ENCODE assay signal across 30 cellular contexts in the genomic region with DNA sequence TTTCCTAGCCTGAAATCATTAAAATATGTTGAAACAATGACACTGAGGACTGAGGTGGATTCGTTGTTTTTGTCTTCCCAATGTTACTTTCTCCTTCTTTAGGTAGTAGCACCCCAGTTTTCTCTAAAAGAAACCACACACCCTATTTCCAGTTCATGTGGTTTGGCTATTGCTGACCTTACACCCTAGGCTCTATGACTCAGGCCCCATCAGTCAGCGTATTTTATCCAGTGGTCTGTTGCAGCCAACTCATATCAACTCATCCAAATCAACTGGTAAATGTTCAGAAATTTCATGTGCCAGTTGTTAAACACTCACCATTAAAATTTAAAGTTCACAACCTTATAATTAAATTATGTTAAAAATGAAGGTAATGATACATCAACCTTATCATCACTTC. TPM values are rescaled to one million over a fixed set of nuclear protein-coding genes. Genes with fewer than 3 reads are reported as not detected.
DNase-seq lines count a peak whose midpoint lies in the region; ATAC-seq and TF ChIP-seq lines count a peak whose summit lies in the region.
"Had no signal": no experiment of that assay in that cellular context is flagged by ENCODE, and none has a peak within 500 bp of the region (broad histone marks: within the 10 kb centered on the region; RNA-seq: fewer than 3 reads in every experiment).

No MANE protein-coding gene starts in this region.

- no peaks in the 10 kb centered on the region for H3K4me1 ChIP-seq in breast epithelium
- H3K4me1 ChIP-seq: body of pancreas, colonic mucosa had no signal

- H3K36me3 Mint-ChIP-seq in MCF 10A (ENCODE audit: insufficient read depth, unreplicated experiment) (no peaks in the 10 kb centered on the region), HFFc6 (ENCODE audit: low read depth) (no peaks in the 10 kb centered on the region)
- peaks cover 4% of the 10 kb centered on the region for H3K36me3 Mint-ChIP-seq in effector memory CD8-positive, alpha-beta T cell (ENCODE audit: insufficient read depth)
- H3K36me3 Mint-ChIP-seq: activated naive CD8-positive, alpha-beta T cell treated with anti-CD3 and anti-CD28 coated beads for 36 hours had no signal

- no peak for ATAC-seq in effector memory CD8-positive, alpha-beta T cell (replicated peaks)
- no peak for ATAC-seq in GM21423 (IDR thresholded peaks at IDR 0.05; ENCODE audit: unreplicated experiment)
- ATAC-seq: activated CD4-positive, alpha-beta T cell treated with anti-CD3 and anti-CD28 coated beads for 36 hours; body of pancreas had no signal

- no peak overlapping the region for H3K4me3 Mint-ChIP-seq in MCF 10A (ENCODE audit: unreplicated experiment)
- no peak overlapping the region for H3K4me3 Mint-ChIP-seq in effector memory CD8-positive, alpha-beta T cell
- no peak overlapping the region for H3K4me3 Mint-ChIP-seq in HFFc6
- H3K4me3 Mint-ChIP-seq: activated CD4-positive, alpha-beta T cell treated with anti-CD3 and anti-CD28 coated beads for 36 hours; activated naive CD8-positive, alpha-beta T cell treated with anti-CD3 and anti-CD28 coated beads for 36 hours; activated T-helper 1 cell treated with anti-CD3 and anti-CD28 coated beads, Interleukin-12 subunit alpha, Interleukin-12 subunit beta, Interleukin-2, Interleukin-4 antibody, amounts not matched to agents 30 ng/mL and 10 ng/mL and 1 ng/mL, durations not matched to agents 14 hours and 24 hours and 36 hours had no signal

- H3K9me3 Mint-ChIP-seq in MCF 10A (ENCODE audit: unreplicated experiment) (no peaks in the 10 kb centered on the region), HFFc6 (no peaks in the 10 kb centered on the region)
- no peaks in the 10 kb centered on the region for H3K9me3 Mint-ChIP-seq in effector memory CD8-positive, alpha-beta T cell
- H3K9me3 Mint-ChIP-seq: activated naive CD8-positive, alpha-beta T cell treated with anti-CD3 and anti-CD28 coated beads for 36 hours; activated T-helper 1 cell treated with anti-CD3 and anti-CD28 coated beads, Interleukin-12 subunit alpha, Interleukin-12 subunit beta, Interleukin-2, Interleukin-4 antibody, amounts not matched to agents 30 ng/mL and 10 ng/mL and 1 ng/mL, durations not matched to agents 14 hours and 24 hours and 36 hours had no signal

- CTCF ChIA-PET in MCF 10A (lab: Yijun Ruan, JAX) = interaction anchor here (0.9 kb wide), 1 partner anchor 37 kb away, joined by 3 read pairs; no protein-coding TSS in a partner anchor

- peaks cover 3% of the 10 kb centered on the region for H3K4me1 Mint-ChIP-seq in MCF 10A (ENCODE audit: insufficient read depth, unreplicated experiment)
- peaks cover 1 to 2% of the 10 kb centered on the region in 2 donors for H3K4me1 Mint-ChIP-seq in effector memory CD8-positive, alpha-beta T cell (ENCODE audit: low read depth in 2 of 2)
- H3K4me1 Mint-ChIP-seq in HFFc6 (ENCODE audit: low read depth) = peaks cover 16% of the 10 kb centered on the region
- H3K4me1 Mint-ChIP-seq: activated CD4-positive, alpha-beta T cell treated with anti-CD3 and anti-CD28 coated beads for 36 hours had no signal

- intact Hi-C loops in MCF 10A (cut with micrococcal nuclease) = no loop called here
- intact Hi-C loops in breast epithelium (cut with DNase I; ENCODE audit: low total_unique reads) = no loop called here

- H3K27me3 Mint-ChIP-seq in MCF 10A (ENCODE audit: insufficient read depth, unreplicated experiment) = no peaks in the 10 kb centered on the region
- H3K27me3 Mint-ChIP-seq in effector memory CD8-positive, alpha-beta T cell = peaks cover 18 to 32% of the 10 kb centered on the region in 2 donors
- H3K27me3 Mint-ChIP-seq in HFFc6 (ENCODE audit: insufficient read depth) = peaks cover 7% of the 10 kb centered on the region

- POLR2A ChIA-PET in MCF 10A (lab: Yijun Ruan, JAX) = interaction anchor here (1.1 kb wide), 1 partner anchor 14 kb away, joined by 4 read pairs; no protein-coding TSS in a partner anchor

- DNase-seq in MCF 10A (ENCODE audit: unreplicated experiment) = peak; percentile 23
- no peak for DNase-seq in breast epithelium (ENCODE audit: low spot score in 2 of 2)
- DNase-seq in amniotic epithelial cell (ENCODE audit: low read depth) = peak; percentile 41
- peak; percentile 16 for DNase-seq in fibroblast of villous mesenchyme (ENCODE audit: low read depth)
- no peak for DNase-seq in effector memory CD8-positive, alpha-beta T cell
- DNase-seq in HFFc6 = no peak
- DNase-seq in effector CD8-positive, alpha-beta T cell (lab: John Stamatoyannopoulos, UW) = no peak
- DNase-seq: 8988T; activated CD4-positive, alpha-beta T cell treated with anti-CD3 and anti-CD28 coated beads for 36 hours; activated naive CD8-positive, alpha-beta T cell treated with anti-CD3 and anti-CD28 coated beads for 36 hours; BE2C; body of pancreas; colonic mucosa; COR-L47; DND-41; foreskin melanocyte; hippocampal formation; islet precursor cell; NCI-H1694 treated with DMSO at 0.1 percent for 48 hours; NCI-H2227 treated with DMSO at 0.1 percent for 48 hours; NCI-H82; occipital lobe; PC-9; substantia nigra; T1000 had no signal

- no peaks in the 10 kb centered on the region for H3K9me3 ChIP-seq in breast epithelium
- H3K9me3 ChIP-seq: BE2C, body of pancreas, colonic mucosa, right atrium auricular region had no signal

- H3K36me3 ChIP-seq in breast epithelium = no peaks in the 10 kb centered on the region
- H3K36me3 ChIP-seq: BE2C, colonic mucosa, right atrium auricular region had no signal

- no peak overlapping the region for H3K27ac Mint-ChIP-seq in MCF 10A (ENCODE audit: low read depth, unreplicated experiment)
- no peak overlapping the region for H3K27ac Mint-ChIP-seq in effector memory CD8-positive, alpha-beta T cell
- no peak overlapping the region for H3K27ac Mint-ChIP-seq in HFFc6
- H3K27ac Mint-ChIP-seq: activated CD4-positive, alpha-beta T cell treated with anti-CD3 and anti-CD28 coated beads for 36 hours; activated naive CD8-positive, alpha-beta T cell treated with anti-CD3 and anti-CD28 coated beads for 36 hours; activated T-helper 1 cell treated with anti-CD3 and anti-CD28 coated beads, Interleukin-12 subunit alpha, Interleukin-12 subunit beta, Interleukin-2, Interleukin-4 antibody, amounts not matched to agents 30 ng/mL and 10 ng/mL and 1 ng/mL, durations not matched to agents 14 hours and 24 hours and 36 hours had no signal

- TF ChIP-seq POLR2A in breast epithelium (IDR thresholded peaks at IDR 0.05) = no peak

- TF ChIP-seq CTCF in MCF 10A (IDR thresholded peaks at IDR 0.05; ENCODE audit: unreplicated experiment) = no peak
- TF ChIP-seq CTCF in breast epithelium (IDR thresholded peaks at IDR 0.05) = no peak
- TF ChIP-seq CTCF in fibroblast of villous mesenchyme (IDR thresholded peaks at IDR 0.05; ENCODE audit: insufficient read depth, low read depth, low read length) = no peak
- TF ChIP-seq CTCF in HFFc6 (IDR thresholded peaks at IDR 0.05) = no peak

- H3K4me3 ChIP-seq in breast epithelium (no peak overlapping the region), fibroblast of villous mesenchyme (ENCODE audit: low read depth, low read length) (no peak overlapping the region)
- H3K4me3 ChIP-seq: body of pancreas, colonic mucosa, lung, PC-9, right atrium auricular region, SK-N-MC had no signal

- no peak overlapping the region for H3K27ac ChIP-seq in breast epithelium
- H3K27ac ChIP-seq: body of pancreas, colonic mucosa, PC-9, right atrium auricular region, SK-N-MC had no signal

- H3K27me3 ChIP-seq in breast epithelium = no peaks in the 10 kb centered on the region
- H3K27me3 ChIP-seq: BE2C, body of pancreas, colonic mucosa, right atrium auricular region had no signal

- BruUV-seq in MCF 10A (replicated peaks; lab: Mats Ljungman, UMichigan) = no TSS peak

RNA-seq across cellular contexts. Expression of gene NFIB, which starts 44.6 kb away (rescaled TPM):
- total RNA-seq in MCF 10A (2022) (52.2 and 70.8 TPM in 2 replicates), breast epithelium (100 to 1,000 TPM in 2 of 3 donors, 10 to 100 TPM in 1; 95.2 to 237 (median 105) TPM), fibroblast of villous mesenchyme (5.8 and 12.1 TPM in 2 replicates)
- 1 to 10 TPM in 4 of 6 experiments, under 1 TPM in 2; 0.69 to 6.2 (median 4.4) TPM for total RNA-seq in HFFc6 (2021; fragmentation: NEBNext Ultra II Directional; extraction: Animal tissue kit (Norgen Biotek cat#: 25700))
- total RNA-seq: activated CD4-positive, alpha-beta T cell treated with anti-CD3 and anti-CD28 coated beads for 36 hours; activated naive CD8-positive, alpha-beta T cell treated with anti-CD3 and anti-CD28 coated beads for 36 hours; activated T-helper 1 cell treated with anti-CD3 and anti-CD28 coated beads, Interleukin-12 subunit alpha, Interleukin-12 subunit beta, Interleukin-2, Interleukin-4 antibody, amounts not matched to agents 30 ng/mL and 10 ng/mL and 1 ng/mL, durations not matched to agents 14 hours and 24 hours and 36 hours had no signal

Comparison
In these comparisons a context has a peak if more than half of its experiments do, and no peak if none do; other contexts are left out.
1. DNase-seq: peak in MCF 10A (single experiment), amniotic epithelial cell (single experiment) and fibroblast of villous mesenchyme (single experiment); none in breast epithelium (0 of 2), effector memory CD8-positive, alpha-beta T cell (0 of 3), HFFc6 (single experiment) and effector CD8-positive, alpha-beta T cell (single experiment).